Comparison of ENCODE assay signal across 1 cellular context in genomic region chr3:156174229-156174847, GRCh38.
TF ChIP-seq lines count a peak whose summit lies in the region.

No MANE protein-coding gene starts in this region.

TF ChIP-seq in GM23338, 12 proteins besides CTCF, POLR2A, EP300 and RAD21 (continued from another document):
- TF ChIP-seq ZNF462 (CRISPR knock-in tag; IDR thresholded peaks at IDR 0.05), result no peak
- no peak for TF ChIP-seq EZH2phosphoT487 (IDR thresholded peaks at IDR 0.05; ENCODE audit: unreplicated experiment)
- no peak for TF ChIP-seq ZNF114 (CRISPR knock-in tag; IDR thresholded peaks at IDR 0.05)
- no peak for TF ChIP-seq CREB1 (CRISPR knock-in tag; IDR thresholded peaks at IDR 0.05; ENCODE audit: low read depth)
- no peak for TF ChIP-seq STAT1 (IDR thresholded peaks at IDR 0.05; ENCODE audit: unreplicated experiment)
